ENCODE assay signal across 18 cellular contexts in the genomic region with DNA sequence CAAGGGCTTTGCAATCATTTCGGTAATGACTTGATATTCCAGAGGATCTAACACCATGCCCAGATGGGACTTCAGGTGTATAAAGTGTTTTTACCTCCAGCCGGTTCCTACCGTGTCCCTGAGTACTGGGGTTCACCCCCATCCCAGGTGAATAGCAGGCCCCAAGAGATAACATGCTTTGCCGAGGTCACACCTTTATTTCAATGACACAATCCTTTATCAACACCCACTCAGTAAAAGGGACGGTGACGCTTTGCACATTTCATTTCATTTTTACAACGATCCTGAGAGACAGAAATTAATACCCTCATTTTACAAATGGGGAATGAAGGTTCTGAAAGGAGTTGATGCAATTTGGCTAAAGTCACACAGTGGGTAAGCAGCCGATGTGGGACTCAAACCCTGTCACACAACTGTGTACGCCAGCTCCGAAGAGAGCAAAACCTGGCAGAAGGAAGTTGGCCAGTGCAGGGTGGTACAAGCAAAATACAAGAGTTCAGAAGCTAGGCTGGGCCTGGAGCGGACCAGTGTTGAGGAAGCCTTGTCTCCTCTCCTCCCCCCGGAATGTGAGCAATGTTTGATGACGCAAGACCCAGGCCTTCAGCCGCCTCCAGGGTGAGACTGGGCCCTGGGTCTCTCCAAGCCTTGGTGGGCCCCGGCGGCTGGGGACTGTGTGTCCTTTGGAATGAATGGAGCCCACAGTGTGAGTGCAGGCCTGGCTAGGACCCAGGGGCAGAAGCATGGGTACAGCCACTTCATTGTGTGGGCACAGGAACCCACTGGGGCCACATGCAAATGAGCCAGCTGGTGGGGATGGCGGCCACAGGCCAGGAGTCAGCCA.
DNase-seq lines count a peak whose midpoint lies in the region; ATAC-seq and TF ChIP-seq lines count a peak whose summit lies in the region.
"Had no signal": no experiment of that assay in that cellular context is flagged by ENCODE, and none has a peak within 500 bp of the region (broad histone marks: within the 10 kb centered on the region; RNA-seq: fewer than 3 reads in every experiment).

No MANE protein-coding gene starts in this region.

- no peaks in the 10 kb centered on the region for H3K36me3 ChIP-seq in mammary epithelial cell (ENCODE audit: insufficient read depth, low read length)
- H3K36me3 ChIP-seq: adrenal gland had no signal

- CTCF ChIA-PET in MCF 10A (lab: Yijun Ruan, JAX), result no interaction called here
- CTCF ChIA-PET in mammary epithelial cell (lab: Charles Lee; ENCODE audit: low non-redundant PET), result no interaction called here

- H3K27me3 ChIP-seq in mammary epithelial cell (ENCODE audit: insufficient read depth, low read length) (no peaks in the 10 kb centered on the region), dorsolateral prefrontal cortex (peaks cover 0 to 5% (median 0%) of the 10 kb centered on the region in 45 donors)
- H3K27me3 ChIP-seq: adrenal gland, testis had no signal

- no peak for TF ChIP-seq CTCF in MCF 10A (IDR thresholded peaks at IDR 0.05; ENCODE audit: unreplicated experiment)
- no peak for TF ChIP-seq CTCF in mammary epithelial cell (conservative IDR thresholded peaks at IDR 0.05 in 1 of 2, IDR thresholded peaks at IDR 0.05 in 1 of 2; ENCODE audit: extremely low read depth in 1 of 2, insufficient read depth in 1 of 2, low read depth in 1 of 2, low read length in 2 of 2)
- peak in 10 of 56 donors; percentile 11 to 40 (median 19) for TF ChIP-seq CTCF in dorsolateral prefrontal cortex (IDR thresholded peaks at IDR 0.05 in 54 of 56, conservative IDR thresholded peaks at IDR 0.05 in 2 of 56; ENCODE audit: low read depth in 1 of 56, partially characterized antibody in 56 of 56)
- no peak for TF ChIP-seq CTCF in osteocyte (IDR thresholded peaks at IDR 0.05)

- H2AFZ ChIP-seq in mammary epithelial cell (ENCODE audit: low read depth, low read length), result no peak overlapping the region

- H3K4me3 ChIP-seq in mammary epithelial cell (replicated peaks in 1 of 3; ENCODE audit: insufficient read depth in 1 of 3, low read depth in 2 of 3, low read length in 3 of 3) (no peak overlapping the region), dorsolateral prefrontal cortex (no peak overlapping the region)
- H3K4me3 ChIP-seq: adrenal gland, testis had no signal

- no peak overlapping the region for H3K4me2 ChIP-seq in mammary epithelial cell (ENCODE audit: insufficient read depth, low read depth, low read length)

- no peaks in the 10 kb centered on the region for H3K4me1 ChIP-seq in mammary epithelial cell (ENCODE audit: insufficient read depth, low read length)
- H3K4me1 ChIP-seq: adrenal gland had no signal

- H3K4me1 Mint-ChIP-seq in MCF 10A (ENCODE audit: insufficient read depth, unreplicated experiment) (no peaks in the 10 kb centered on the region), osteocyte (ENCODE audit: unreplicated experiment) (no peaks in the 10 kb centered on the region)
- H3K4me1 Mint-ChIP-seq in stimulated activated memory B cell treated with anti-CD40 and anti-IgM and Interleukin-4, amounts not matched to agents 10 μg/mL and 1 μg/mL and 100 μg/mL, for 72 hours, result no peaks in the 10 kb centered on the region

- H3K27ac ChIP-seq in mammary epithelial cell (ENCODE audit: insufficient read depth, low read depth, low read length) (no peak overlapping the region), dorsolateral prefrontal cortex (peak overlapping the region in 57 of 59 donors; percentile 1 to 91 (median 79))
- H3K27ac ChIP-seq: adrenal gland, testis had no signal

- H4K20me1 ChIP-seq in mammary epithelial cell (ENCODE audit: insufficient read depth, low read length), result no peaks in the 10 kb centered on the region

- H3K36me3 Mint-ChIP-seq in MCF 10A (ENCODE audit: insufficient read depth, unreplicated experiment), result no peaks in the 10 kb centered on the region
- no peaks in the 10 kb centered on the region for H3K36me3 Mint-ChIP-seq in stimulated activated memory B cell treated with anti-CD40 and anti-IgM and Interleukin-4, amounts not matched to agents 10 μg/mL and 1 μg/mL and 100 μg/mL, for 72 hours
- no peaks in the 10 kb centered on the region for H3K36me3 Mint-ChIP-seq in osteocyte (ENCODE audit: unreplicated experiment)
- H3K36me3 Mint-ChIP-seq: activated CD4-positive, alpha-beta memory T cell treated with anti-CD3 and anti-CD28 coated beads for 36 hours had no signal

- DNase-seq in MCF 10A (ENCODE audit: unreplicated experiment) (peak; percentile 22), mammary epithelial cell (no peak), dorsolateral prefrontal cortex (peak; percentile 38 to 98 (median 92)), medulla oblongata (ENCODE audit: extremely low spot score) (peak; percentile 87), activated T-cell treated with anti-CD3 and anti-CD28 coated beads for 4 hours (no peak), osteocyte (ENCODE audit: extremely low spot score, unreplicated experiment) (no peak)
- DNase-seq: 8988T; activated CD4-positive, alpha-beta memory T cell treated with anti-CD3 and anti-CD28 coated beads for 36 hours; NCI-H1048; NCI-H345; SIG-M5; stimulated activated CD4-positive, alpha-beta T cell treated with anti-CD3 and anti-CD28 coated beads, Interleukin-12 subunit alpha, Interleukin-12 subunit beta, amount 100 ng/mL, for 4 hours; testis had no signal

- peaks cover 8% of the 10 kb centered on the region for H3K9me3 ChIP-seq in mammary epithelial cell (replicated peaks; ENCODE audit: insufficient read depth, low read length)
- H3K9me3 ChIP-seq: adrenal gland, testis had no signal

- no peak overlapping the region for H3K9ac ChIP-seq in mammary epithelial cell (ENCODE audit: insufficient read depth, low read length)

- in situ Hi-C loops in mammary epithelial cell (cut with MboI; ENCODE audit: low sequenced_read_pairs in 2 of 2), result no loop called here

- WGBS in mammary epithelial cell (ENCODE audit: low coverage, missing lambda C conversion rate), result 68% methylated on average over 14 of the region's 17 CpGs

- H3K27me3 Mint-ChIP-seq in MCF 10A (ENCODE audit: insufficient read depth, unreplicated experiment), result peaks cover 60% of the 10 kb centered on the region
- H3K27me3 Mint-ChIP-seq in stimulated activated memory B cell treated with anti-CD40 and anti-IgM and Interleukin-4, amounts not matched to agents 10 μg/mL and 1 μg/mL and 100 μg/mL, for 72 hours, result peaks cover 15% of the 10 kb centered on the region
- H3K27me3 Mint-ChIP-seq in osteocyte (ENCODE audit: unreplicated experiment), result peaks cover 40% of the 10 kb centered on the region
- H3K27me3 Mint-ChIP-seq: activated CD4-positive, alpha-beta memory T cell treated with anti-CD3 and anti-CD28 coated beads for 36 hours; dendritic cell treated with granulocyte-macrophage colony-stimulating factor and Interleukin-4, amounts not matched to agents 40 ng/mL and 50 ng/mL, for 4 days had no signal

- H3K4me3 Mint-ChIP-seq in MCF 10A (ENCODE audit: unreplicated experiment) (no peak overlapping the region), osteocyte (ENCODE audit: unreplicated experiment) (no peak overlapping the region)
- no peak overlapping the region for H3K4me3 Mint-ChIP-seq in stimulated activated memory B cell treated with anti-CD40 and anti-IgM and Interleukin-4, amounts not matched to agents 10 μg/mL and 1 μg/mL and 100 μg/mL, for 72 hours
- H3K4me3 Mint-ChIP-seq: activated CD4-positive, alpha-beta memory T cell treated with anti-CD3 and anti-CD28 coated beads for 36 hours; activated T-helper 1 cell treated with anti-CD3 and anti-CD28 coated beads, Interleukin-12 subunit alpha, Interleukin-12 subunit beta, Interleukin-2, Interleukin-4 antibody, amounts not matched to agents 30 ng/mL and 10 ng/mL and 1 ng/mL, durations not matched to agents 14 hours and 24 hours and 36 hours; dendritic cell treated with granulocyte-macrophage colony-stimulating factor and Interleukin-4, amounts not matched to agents 40 ng/mL and 50 ng/mL, for 4 days had no signal

- intact Hi-C loops in MCF 10A (cut with micrococcal nuclease) (no loop called here), mammary epithelial cell (cut with micrococcal nuclease) (no loop called here), dorsolateral prefrontal cortex (cut with DNase I) (loop anchor here (2.0 to 10.0 kb wide), 7 partner anchors 68 to 524 kb away; a partner anchor contains a TSS)

- POLR2A ChIA-PET in MCF 10A (lab: Yijun Ruan, JAX), result no interaction called here

- H3K79me2 ChIP-seq in mammary epithelial cell (ENCODE audit: insufficient read depth, low read length), result no peaks in the 10 kb centered on the region

- BruUV-seq in MCF 10A (replicated peaks; lab: Mats Ljungman, UMichigan) (no TSS peak), mammary epithelial cell (replicated peaks; lab: Mats Ljungman, UMichigan) (no TSS peak)

- ATAC-seq in stimulated activated memory B cell treated with anti-CD40 and anti-IgM and Interleukin-4, amounts not matched to agents 10 μg/mL and 1 μg/mL and 100 μg/mL, for 72 hours, result peak; percentile 13
- no peak for ATAC-seq in HG02981 (IDR thresholded peaks at IDR 0.05; ENCODE audit: unreplicated experiment)

- H3K27ac Mint-ChIP-seq in MCF 10A (ENCODE audit: low read depth, unreplicated experiment) (no peak overlapping the region), osteocyte (ENCODE audit: unreplicated experiment) (no peak overlapping the region)
- H3K27ac Mint-ChIP-seq in stimulated activated memory B cell treated with anti-CD40 and anti-IgM and Interleukin-4, amounts not matched to agents 10 μg/mL and 1 μg/mL and 100 μg/mL, for 72 hours, result no peak overlapping the region
- H3K27ac Mint-ChIP-seq: activated CD4-positive, alpha-beta memory T cell treated with anti-CD3 and anti-CD28 coated beads for 36 hours; activated T-helper 1 cell treated with anti-CD3 and anti-CD28 coated beads, Interleukin-12 subunit alpha, Interleukin-12 subunit beta, Interleukin-2, Interleukin-4 antibody, amounts not matched to agents 30 ng/mL and 10 ng/mL and 1 ng/mL, durations not matched to agents 14 hours and 24 hours and 36 hours; dendritic cell treated with granulocyte-macrophage colony-stimulating factor and Interleukin-4, amounts not matched to agents 40 ng/mL and 50 ng/mL, for 4 days had no signal

- H3K9me3 Mint-ChIP-seq in MCF 10A (ENCODE audit: unreplicated experiment) (no peaks in the 10 kb centered on the region), osteocyte (ENCODE audit: unreplicated experiment) (no peaks in the 10 kb centered on the region)
- no peaks in the 10 kb centered on the region for H3K9me3 Mint-ChIP-seq in stimulated activated memory B cell treated with anti-CD40 and anti-IgM and Interleukin-4, amounts not matched to agents 10 μg/mL and 1 μg/mL and 100 μg/mL, for 72 hours
- H3K9me3 Mint-ChIP-seq: activated CD4-positive, alpha-beta memory T cell treated with anti-CD3 and anti-CD28 coated beads for 36 hours; activated T-helper 1 cell treated with anti-CD3 and anti-CD28 coated beads, Interleukin-12 subunit alpha, Interleukin-12 subunit beta, Interleukin-2, Interleukin-4 antibody, amounts not matched to agents 30 ng/mL and 10 ng/mL and 1 ng/mL, durations not matched to agents 14 hours and 24 hours and 36 hours; dendritic cell treated with granulocyte-macrophage colony-stimulating factor and Interleukin-4, amounts not matched to agents 40 ng/mL and 50 ng/mL, for 4 days had no signal

- dilution Hi-C loops in mammary epithelial cell (cut with HindIII; ENCODE audit: low sequenced_read_pairs), result no loop called here

Comparison
In these comparisons a context has a peak if more than half of its experiments do, and no peak if none do; other contexts are left out.
1. DNase-seq: peak in MCF 10A (single experiment), dorsolateral prefrontal cortex (10 of 10) and medulla oblongata (single experiment); none in mammary epithelial cell (single experiment), activated T-cell treated with anti-CD3 and anti-CD28 coated beads for 4 hours (single experiment) and osteocyte (single experiment).
2. intact Hi-C loops: an anchor here in dorsolateral prefrontal cortex (2.0 to 10.0 kb wide); none called in MCF 10A and mammary epithelial cell.